Comparison of ENCODE assay signal across 1 cellular context in the genomic region with DNA sequence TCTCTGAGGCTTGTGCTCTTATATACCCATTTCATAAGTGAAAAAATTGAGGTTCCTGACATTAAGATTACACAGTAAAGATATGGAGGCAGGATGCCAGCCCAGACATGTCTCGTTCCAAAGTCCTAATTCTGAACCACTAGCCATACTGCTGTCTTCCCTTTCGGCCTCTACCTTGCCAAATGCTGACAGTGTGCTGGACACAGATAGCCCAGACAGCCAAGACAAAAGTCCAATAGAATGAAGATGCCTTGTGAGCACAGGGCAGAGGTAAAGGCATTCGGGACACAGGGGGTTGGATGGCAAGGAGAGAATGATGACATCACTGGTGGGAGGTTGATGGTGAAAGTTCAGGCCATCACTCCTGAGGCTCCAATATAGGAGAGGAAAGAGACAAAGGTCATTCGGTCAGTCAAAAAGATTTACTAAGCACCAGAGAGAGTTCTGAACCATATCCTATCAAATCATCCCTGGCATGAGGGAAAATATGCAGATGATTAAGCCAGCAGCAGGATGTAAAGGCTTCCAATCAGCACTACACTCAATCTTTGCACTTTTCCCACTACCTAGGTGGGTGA.
TF ChIP-seq lines count a peak whose summit lies in the region.

No MANE protein-coding gene starts in this region.

TF ChIP-seq in HepG2, 621 proteins besides CTCF, POLR2A, EP300 and RAD21 (continued from another document and continues in another):
- TF ChIP-seq NR2F6 (IDR thresholded peaks at IDR 0.05) (peak; percentile 64; the same call in 1 of the 2 replicates), NR2F6 (CRISPR knock-in tag; IDR thresholded peaks at IDR 0.05) (no peak), SKI (IDR thresholded peaks at IDR 0.05; ENCODE audit: partially characterized antibody) (no peak), SMARCC2 (IDR thresholded peaks at IDR 0.05) (no peak), IKZF5 (CRISPR knock-in tag; IDR thresholded peaks at IDR 0.05) (no peak), TEAD3 (CRISPR knock-in tag; optimal IDR thresholded peaks at IDR 0.05; ENCODE audit: borderline replicate concordance) (peak; percentile 22), RARA (CRISPR knock-in tag; IDR thresholded peaks at IDR 0.05) (peak; percentile 41), PRDM15 (CRISPR knock-in tag; IDR thresholded peaks at IDR 0.05) (no peak), KLF11 (CRISPR knock-in tag; IDR thresholded peaks at IDR 0.05) (no peak), FOXK1 (CRISPR knock-in tag; IDR thresholded peaks at IDR 0.05; ENCODE audit: borderline replicate concordance, low read depth) (no peak), ZNF12 (CRISPR knock-in tag; IDR thresholded peaks at IDR 0.05) (no peak), ZNF629 (CRISPR knock-in tag; conservative IDR thresholded peaks at IDR 0.05) (peak; percentile 95), ZNF619 (CRISPR knock-in tag; IDR thresholded peaks at IDR 0.05) (no peak), BORCS8-MEF2B (CRISPR knock-in tag; IDR thresholded peaks at IDR 0.05) (0 out of 2 replicates have a peak, but pooled peaks have one; percentile 47), RFXANK (CRISPR knock-in tag; IDR thresholded peaks at IDR 0.05) (no peak), BRCA1 (CRISPR knock-in tag; IDR thresholded peaks at IDR 0.05) (no peak), ZNF724P (CRISPR knock-in tag; IDR thresholded peaks at IDR 0.05; ENCODE audit: borderline replicate concordance) (0 out of 2 replicates have a peak, but pooled peaks have one; percentile 42), EHMT2 (IDR thresholded peaks at IDR 0.05; ENCODE audit: borderline replicate concordance, low read depth, low read length) (no peak), SRSF1 (optimal IDR thresholded peaks at IDR 0.05; ENCODE audit: low read depth, low read length) (no peak), KAT2B (IDR thresholded peaks at IDR 0.05; ENCODE audit: borderline replicate concordance, low read depth, low read length) (no peak), ZKSCAN5 (CRISPR knock-in tag; IDR thresholded peaks at IDR 0.05) (no peak), ZNF414 (CRISPR knock-in tag; IDR thresholded peaks at IDR 0.05) (0 out of 2 replicates have a peak, but pooled peaks have one; percentile 5), MLLT10 (CRISPR knock-in tag; IDR thresholded peaks at IDR 0.05) (no peak), CAMTA2 (CRISPR knock-in tag; IDR thresholded peaks at IDR 0.05; ENCODE audit: borderline replicate concordance) (no peak), ZNF264 (CRISPR knock-in tag; IDR thresholded peaks at IDR 0.05) (no peak), CREB1 (IDR thresholded peaks at IDR 0.05) (peak; percentile 69), CREB1 (CRISPR knock-in tag; IDR thresholded peaks at IDR 0.05) (peak; percentile 57; the same call in 1 of the 2 replicates), ZNF883 (CRISPR knock-in tag; IDR thresholded peaks at IDR 0.05; ENCODE audit: not compliant biosample characterization) (no peak), ZFYVE20 (CRISPR knock-in tag; IDR thresholded peaks at IDR 0.05; ENCODE audit: borderline replicate concordance, low read depth) (no peak), DZIP1 (CRISPR knock-in tag; IDR thresholded peaks at IDR 0.05) (no peak), SMYD3 (CRISPR knock-in tag; IDR thresholded peaks at IDR 0.05) (0 out of 2 replicates have a peak, but pooled peaks have one; percentile 33), JUND (CRISPR knock-in tag; IDR thresholded peaks at IDR 0.05) (peak; percentile 51; the same call in 1 of the 2 replicates), HNRNPH1 (optimal IDR thresholded peaks at IDR 0.05; ENCODE audit: low read depth, low read length) (no peak), KDM1A (CRISPR knock-in tag; IDR thresholded peaks at IDR 0.05) (peak; percentile 72; the same call in 1 of the 2 replicates), ZNF143 (CRISPR knock-in tag; IDR thresholded peaks at IDR 0.05) (no peak), CREM (IDR thresholded peaks at IDR 0.05) (peak; percentile 56), CREM (CRISPR knock-in tag; IDR thresholded peaks at IDR 0.05) (no peak), ZNF709 (CRISPR knock-in tag; IDR thresholded peaks at IDR 0.05) (no peak), ZFP62 (CRISPR knock-in tag; IDR thresholded peaks at IDR 0.05) (no peak), ZNF329 (CRISPR knock-in tag; IDR thresholded peaks at IDR 0.05; ENCODE audit: low read depth) (no peak)
- TF ChIP-seq, protein P1, sequence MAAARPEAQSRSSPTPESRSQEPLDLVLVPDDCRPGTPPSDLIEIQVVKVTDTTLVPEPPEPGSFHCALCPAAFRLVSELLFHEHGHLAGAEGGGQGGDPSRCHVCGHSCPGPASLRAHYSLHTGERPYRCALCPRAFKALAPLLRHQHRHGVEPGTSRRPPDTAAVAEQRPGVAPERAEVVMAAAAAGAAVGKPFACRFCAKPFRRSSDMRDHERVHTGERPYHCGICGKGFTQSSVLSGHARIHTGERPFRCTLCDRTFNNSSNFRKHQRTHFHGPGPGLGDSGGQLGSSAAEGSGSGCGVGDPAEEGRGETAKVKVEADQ (CRISPR knock-in tag; IDR thresholded peaks at IDR 0.05; ENCODE audit: borderline replicate concordance) = no peak
- TF ChIP-seq, protein P2, sequence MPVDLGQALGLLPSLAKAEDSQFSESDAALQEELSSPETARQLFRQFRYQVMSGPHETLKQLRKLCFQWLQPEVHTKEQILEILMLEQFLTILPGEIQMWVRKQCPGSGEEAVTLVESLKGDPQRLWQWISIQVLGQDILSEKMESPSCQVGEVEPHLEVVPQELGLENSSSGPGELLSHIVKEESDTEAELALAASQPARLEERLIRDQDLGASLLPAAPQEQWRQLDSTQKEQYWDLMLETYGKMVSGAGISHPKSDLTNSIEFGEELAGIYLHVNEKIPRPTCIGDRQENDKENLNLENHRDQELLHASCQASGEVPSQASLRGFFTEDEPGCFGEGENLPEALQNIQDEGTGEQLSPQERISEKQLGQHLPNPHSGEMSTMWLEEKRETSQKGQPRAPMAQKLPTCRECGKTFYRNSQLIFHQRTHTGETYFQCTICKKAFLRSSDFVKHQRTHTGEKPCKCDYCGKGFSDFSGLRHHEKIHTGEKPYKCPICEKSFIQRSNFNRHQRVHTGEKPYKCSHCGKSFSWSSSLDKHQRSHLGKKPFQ (CRISPR knock-in tag; IDR thresholded peaks at IDR 0.05; ENCODE audit: insufficient replicate concordance) = peak; percentile 12
- TF ChIP-seq, protein P3, sequence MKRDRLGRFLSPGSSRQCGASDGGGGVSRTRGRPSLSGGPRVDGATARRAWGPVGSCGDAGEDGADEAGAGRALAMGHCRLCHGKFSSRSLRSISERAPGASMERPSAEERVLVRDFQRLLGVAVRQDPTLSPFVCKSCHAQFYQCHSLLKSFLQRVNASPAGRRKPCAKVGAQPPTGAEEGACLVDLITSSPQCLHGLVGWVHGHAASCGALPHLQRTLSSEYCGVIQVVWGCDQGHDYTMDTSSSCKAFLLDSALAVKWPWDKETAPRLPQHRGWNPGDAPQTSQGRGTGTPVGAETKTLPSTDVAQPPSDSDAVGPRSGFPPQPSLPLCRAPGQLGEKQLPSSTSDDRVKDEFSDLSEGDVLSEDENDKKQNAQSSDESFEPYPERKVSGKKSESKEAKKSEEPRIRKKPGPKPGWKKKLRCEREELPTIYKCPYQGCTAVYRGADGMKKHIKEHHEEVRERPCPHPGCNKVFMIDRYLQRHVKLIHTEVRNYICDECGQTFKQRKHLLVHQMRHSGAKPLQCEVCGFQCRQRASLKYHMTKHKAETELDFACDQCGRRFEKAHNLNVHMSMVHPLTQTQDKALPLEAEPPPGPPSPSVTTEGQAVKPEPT (CRISPR knock-in tag; IDR thresholded peaks at IDR 0.05; ENCODE audit: low read depth) = no peak
- TF ChIP-seq, protein P4, sequence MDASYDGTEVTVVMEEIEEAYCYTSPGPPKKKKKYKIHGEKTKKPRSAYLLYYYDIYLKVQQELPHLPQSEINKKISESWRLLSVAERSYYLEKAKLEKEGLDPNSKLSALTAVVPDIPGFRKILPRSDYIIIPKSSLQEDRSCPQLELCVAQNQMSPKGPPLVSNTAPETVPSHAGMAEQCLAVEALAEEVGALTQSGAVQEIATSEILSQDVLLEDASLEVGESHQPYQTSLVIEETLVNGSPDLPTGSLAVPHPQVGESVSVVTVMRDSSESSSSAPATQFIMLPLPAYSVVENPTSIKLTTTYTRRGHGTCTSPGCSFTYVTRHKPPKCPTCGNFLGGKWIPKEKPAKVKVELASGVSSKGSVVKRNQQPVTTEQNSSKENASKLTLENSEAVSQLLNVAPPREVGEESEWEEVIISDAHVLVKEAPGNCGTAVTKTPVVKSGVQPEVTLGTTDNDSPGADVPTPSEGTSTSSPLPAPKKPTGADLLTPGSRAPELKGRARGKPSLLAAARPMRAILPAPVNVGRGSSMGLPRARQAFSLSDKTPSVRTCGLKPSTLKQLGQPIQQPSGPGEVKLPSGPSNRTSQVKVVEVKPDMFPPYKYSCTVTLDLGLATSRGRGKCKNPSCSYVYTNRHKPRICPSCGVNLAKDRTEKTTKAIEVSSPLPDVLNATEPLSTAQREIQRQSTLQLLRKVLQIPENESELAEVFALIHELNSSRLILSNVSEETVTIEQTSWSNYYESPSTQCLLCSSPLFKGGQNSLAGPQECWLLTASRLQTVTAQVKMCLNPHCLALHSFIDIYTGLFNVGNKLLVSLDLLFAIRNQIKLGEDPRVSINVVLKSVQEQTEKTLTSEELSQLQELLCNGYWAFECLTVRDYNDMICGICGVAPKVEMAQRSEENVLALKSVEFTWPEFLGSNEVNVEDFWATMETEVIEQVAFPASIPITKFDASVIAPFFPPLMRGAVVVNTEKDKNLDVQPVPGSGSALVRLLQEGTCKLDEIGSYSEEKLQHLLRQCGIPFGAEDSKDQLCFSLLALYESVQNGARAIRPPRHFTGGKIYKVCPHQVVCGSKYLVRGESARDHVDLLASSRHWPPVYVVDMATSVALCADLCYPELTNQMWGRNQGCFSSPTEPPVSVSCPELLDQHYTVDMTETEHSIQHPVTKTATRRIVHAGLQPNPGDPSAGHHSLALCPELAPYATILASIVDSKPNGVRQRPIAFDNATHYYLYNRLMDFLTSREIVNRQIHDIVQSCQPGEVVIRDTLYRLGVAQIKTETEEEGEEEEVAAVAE (CRISPR knock-in tag; IDR thresholded peaks at IDR 0.05; ENCODE audit: borderline replicate concordance) = no peak
- TF ChIP-seq, protein P5, sequence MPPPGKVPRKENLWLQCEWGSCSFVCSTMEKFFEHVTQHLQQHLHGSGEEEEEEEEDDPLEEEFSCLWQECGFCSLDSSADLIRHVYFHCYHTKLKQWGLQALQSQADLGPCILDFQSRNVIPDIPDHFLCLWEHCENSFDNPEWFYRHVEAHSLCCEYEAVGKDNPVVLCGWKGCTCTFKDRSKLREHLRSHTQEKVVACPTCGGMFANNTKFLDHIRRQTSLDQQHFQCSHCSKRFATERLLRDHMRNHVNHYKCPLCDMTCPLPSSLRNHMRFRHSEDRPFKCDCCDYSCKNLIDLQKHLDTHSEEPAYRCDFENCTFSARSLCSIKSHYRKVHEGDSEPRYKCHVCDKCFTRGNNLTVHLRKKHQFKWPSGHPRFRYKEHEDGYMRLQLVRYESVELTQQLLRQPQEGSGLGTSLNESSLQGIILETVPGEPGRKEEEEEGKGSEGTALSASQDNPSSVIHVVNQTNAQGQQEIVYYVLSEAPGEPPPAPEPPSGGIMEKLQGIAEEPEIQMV (CRISPR knock-in tag; IDR thresholded peaks at IDR 0.05; ENCODE audit: low read depth) = no peak
